ENCODE assay signal across 33 cellular contexts in the genomic region with DNA sequence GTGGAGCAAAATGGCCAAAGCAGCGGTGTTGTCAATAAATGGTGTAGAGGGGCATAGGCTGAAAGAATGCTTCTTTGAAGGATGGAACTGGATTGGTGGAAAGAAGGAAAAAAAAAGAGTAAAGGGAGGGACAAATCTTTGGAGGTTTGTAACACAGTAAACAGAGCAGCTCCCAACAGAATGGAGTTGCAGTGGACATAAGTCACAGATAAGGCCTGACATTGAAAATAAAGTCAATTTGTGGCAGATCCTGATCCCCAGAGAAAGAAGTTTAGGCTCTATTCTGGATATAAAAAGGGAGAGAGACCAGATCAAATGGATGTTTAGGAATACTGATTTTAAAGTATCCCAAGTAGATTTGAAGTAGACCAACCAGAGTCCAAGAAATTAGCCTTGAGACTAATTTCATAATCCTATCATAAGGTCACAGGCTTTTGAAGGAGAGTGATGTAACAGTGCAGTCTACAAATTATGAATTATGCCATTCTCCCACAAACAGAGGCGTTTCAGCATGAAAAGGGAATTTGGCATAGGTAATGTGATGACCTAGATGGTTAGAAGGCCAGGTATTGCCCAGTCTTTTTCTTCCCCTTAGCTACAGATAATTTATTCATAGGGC. TPM values are rescaled to one million over a fixed set of nuclear protein-coding genes. Genes with fewer than 3 reads are reported as not detected.
"Had no signal": no experiment of that assay in that cellular context is flagged by ENCODE, and none has a peak within 500 bp of the region (broad histone marks: within the 10 kb centered on the region; RNA-seq: fewer than 3 reads in every experiment).

No MANE protein-coding gene starts in this region.

- H3K36me3 ChIP-seq: breast epithelium, MG63 had no signal

- H3K4me1 Mint-ChIP-seq: activated CD4-positive, alpha-beta memory T cell treated with anti-CD3 and anti-CD28 coated beads, Interleukin-2, amount 10 ng/mL, durations not matched to agents 7 days and 5 days; activated naive CD8-positive, alpha-beta T cell treated with anti-CD3 and anti-CD28 coated beads, Interleukin-2, amount 10 ng/mL, durations not matched to agents 7 days and 5 days; activated T-helper 17 cell treated with anti-CD3 and anti-CD28 coated beads, Interleukin-2, amount 50 U/mL, for 72 hours had no signal

- H3K4me3 ChIP-seq: adrenal gland, breast epithelium, MG63, SK-N-MC had no signal

- H3K36me3 Mint-ChIP-seq: activated naive CD8-positive, alpha-beta T cell treated with anti-CD3 and anti-CD28 coated beads, Interleukin-2, amount 10 ng/mL, durations not matched to agents 7 days and 5 days had no signal

- H3K27ac ChIP-seq: breast epithelium, SK-N-MC, VCaP had no signal

- H3K27ac Mint-ChIP-seq: activated CD4-positive, alpha-beta memory T cell treated with anti-CD3 and anti-CD28 coated beads, Interleukin-2, amount 10 ng/mL, durations not matched to agents 7 days and 5 days; activated naive CD4-positive, alpha-beta T cell treated with anti-CD3 and anti-CD28 coated beads for 36 hours; activated naive CD8-positive, alpha-beta T cell treated with anti-CD3 and anti-CD28 coated beads, Interleukin-2, amount 10 ng/mL, durations not matched to agents 7 days and 5 days; activated T-helper 17 cell treated with anti-CD3 and anti-CD28 coated beads, Interleukin-2, amount 50 U/mL, for 72 hours had no signal

- H3K4me3 Mint-ChIP-seq: activated CD4-positive, alpha-beta memory T cell treated with anti-CD3 and anti-CD28 coated beads, Interleukin-2, amount 10 ng/mL, durations not matched to agents 7 days and 5 days; activated naive CD4-positive, alpha-beta T cell treated with anti-CD3 and anti-CD28 coated beads for 36 hours; activated naive CD8-positive, alpha-beta T cell treated with anti-CD3 and anti-CD28 coated beads, Interleukin-2, amount 10 ng/mL, durations not matched to agents 7 days and 5 days; activated T-helper 17 cell treated with anti-CD3 and anti-CD28 coated beads, Interleukin-2, amount 50 U/mL, for 72 hours had no signal

- H3K4me1 ChIP-seq: breast epithelium had no signal

- H3K9me3 Mint-ChIP-seq: activated CD4-positive, alpha-beta memory T cell treated with anti-CD3 and anti-CD28 coated beads, Interleukin-2, amount 10 ng/mL, durations not matched to agents 7 days and 5 days; activated naive CD4-positive, alpha-beta T cell treated with anti-CD3 and anti-CD28 coated beads for 36 hours; activated naive CD8-positive, alpha-beta T cell treated with anti-CD3 and anti-CD28 coated beads, Interleukin-2, amount 10 ng/mL, durations not matched to agents 7 days and 5 days; activated T-helper 17 cell treated with anti-CD3 and anti-CD28 coated beads, Interleukin-2, amount 50 U/mL, for 72 hours had no signal

- H3K9me3 ChIP-seq: adrenal gland, breast epithelium, MG63 had no signal

- ATAC-seq: activated T-helper 17 cell treated with anti-CD3 and anti-CD28 coated beads, Interleukin-2, amount 50 U/mL, for 72 hours; Panc1; Right ventricle myocardium inferior had no signal

- DNase-seq: activated CD4-positive, alpha-beta memory T cell treated with anti-CD3 and anti-CD28 coated beads, Interleukin-2, amount 10 ng/mL, durations not matched to agents 7 days and 5 days; activated CD4-positive, alpha-beta T cell treated with anti-CD3 and anti-CD28 coated beads, Interleukin-2, amount 50 U/mL, for 1 hour; activated CD4-positive, CD25-positive, alpha-beta regulatory T cell; activated gamma-delta T cell; activated naive CD4-positive, alpha-beta T cell treated with anti-CD3 and anti-CD28 coated beads for 36 hours; activated naive CD8-positive, alpha-beta T cell treated with anti-CD3 and anti-CD28 coated beads, Interleukin-2, amount 10 ng/mL, durations not matched to agents 7 days and 5 days; activated T-cell treated with anti-CD3 and anti-CD28 coated beads for 4 hours; activated T-cell treated with anti-CD3 and anti-CD28 coated beads, Interleukin-2, amount 50 U/mL, for 48 hours; adrenal gland; anterior cingulate cortex; MG63; MV-4-11; NCI-H1092 treated with DMSO at 0.1 percent for 48 hours; NCI-H1417 treated with DMSO at 0.1 percent for 48 hours; NCI-H1694; NCI-H2029; NCI-H2107; NCI-H2171 treated with DMSO at 0.1 percent for 48 hours; NCI-H226; NCI-H510A; NCI-H526 treated with DMSO at 0.1 percent for 48 hours; NK-92 treated with Interleukin-12 subunit alpha and Interleukin-12 subunit beta, amount 100 ng/mL, for 24 hours; OCI-M1; RPMI8226; T-helper 1 cell had no signal

- H3K27me3 ChIP-seq: adrenal gland, breast epithelium, MG63 had no signal

RNA-seq across cellular contexts. Expression of a gene that starts 8.9 kb away (rescaled TPM):
- total RNA-seq: activated CD4-positive, alpha-beta memory T cell treated with anti-CD3 and anti-CD28 coated beads, Interleukin-2, amount 10 ng/mL, durations not matched to agents 7 days and 5 days; activated CD8-positive, alpha-beta memory T cell treated with anti-CD3 and anti-CD28 coated beads for 36 hours; activated naive CD4-positive, alpha-beta T cell treated with anti-CD3 and anti-CD28 coated beads for 36 hours; activated T-helper 17 cell treated with anti-CD3 and anti-CD28 coated beads, Interleukin-2, amount 50 U/mL, for 72 hours; T-helper 2 cell treated with Interferon-gamma antibody and Interleukin-4, amounts not matched to agents 100 ng/mL and 5 ng/mL, for 36 hours had no signal
